In genomic region chr11:62922653-62923371, GRCh38 we compare ENCODE assay signal across 8 cellular contexts. TPM values are rescaled to one million over a fixed set of nuclear protein-coding genes. Genes with fewer than 3 reads are reported as not detected.
DNase-seq lines count a peak whose midpoint lies in the region; ATAC-seq and TF ChIP-seq lines count a peak whose summit lies in the region.

No MANE protein-coding gene starts in this region.

- H3K27me3 ChIP-seq in PC-3 (ENCODE audit: low read length) = peaks cover 13% of the 10 kb centered on the region
- peaks cover 87% of the 10 kb centered on the region for H3K27me3 ChIP-seq in skeletal muscle satellite cell (ENCODE audit: control insufficient read depth, insufficient read depth, low read length)
- H3K27me3 ChIP-seq in gastrocnemius medialis = peaks cover 43 to 64% (median 62%) of the 10 kb centered on the region in 3 donors

- TF ChIP-seq CTCF in PC-3 (conservative IDR thresholded peaks at IDR 0.05; ENCODE audit: low read depth, low read length) = peak; percentile 45
- TF ChIP-seq CTCF in gastrocnemius medialis (IDR thresholded peaks at IDR 0.05 in 4 of 5, conservative IDR thresholded peaks at IDR 0.05 in 1 of 5) = peak in 2 of 5 experiments; percentile 15 to 21

- intact Hi-C loops in PC-3 (cut with micrococcal nuclease) (no loop called here), gastrocnemius medialis (cut with DNase I; ENCODE audit: low total_unique reads) (no loop called here)

- DNase-seq in PC-3 = no peak
- peak; percentile 72 for DNase-seq in ecto neural progenitor cell (ENCODE audit: low spot score)
- DNase-seq in NCI-H146 (lab: John Stamatoyannopoulos, UW) = no peak
- DNase-seq in GF-D8 (lab: John Stamatoyannopoulos, UW) = no peak
- no peak for DNase-seq in gastrocnemius medialis

- no peak overlapping the region for H2AFZ ChIP-seq in PC-3 (ENCODE audit: low read length)

- ATAC-seq in PC-3 = no peak
- no peak for ATAC-seq in HG02642 (IDR thresholded peaks at IDR 0.05; ENCODE audit: poor library complexity, unreplicated experiment)
- no peak for ATAC-seq in gastrocnemius medialis

- TF ChIP-seq POLR2A in gastrocnemius medialis (IDR thresholded peaks at IDR 0.05) = no peak

- H3K79me2 ChIP-seq in PC-3 (ENCODE audit: low read length) = no peaks in the 10 kb centered on the region

- H3K36me3 ChIP-seq in ES-I3 (ENCODE audit: insufficient read depth, low read length) = no peaks in the 10 kb centered on the region
- no peaks in the 10 kb centered on the region for H3K36me3 ChIP-seq in PC-3 (ENCODE audit: low read depth, low read length)
- H3K36me3 ChIP-seq in skeletal muscle satellite cell (ENCODE audit: insufficient read depth, low read length) = no peaks in the 10 kb centered on the region
- no peaks in the 10 kb centered on the region for H3K36me3 ChIP-seq in gastrocnemius medialis

- H3K27ac ChIP-seq in PC-3 (ENCODE audit: low read length) (no peak overlapping the region), gastrocnemius medialis (no peak overlapping the region)

- no peaks in the 10 kb centered on the region for H3K9me2 ChIP-seq in PC-3 (replicated peaks; ENCODE audit: low read length)

- in situ Hi-C loops in gastrocnemius medialis (cut with MboI; ENCODE audit: low sequenced_read_pairs in 4 of 4) = no loop called here

- H3K4me2 ChIP-seq in PC-3 (ENCODE audit: low read length) (no peak overlapping the region), skeletal muscle satellite cell (ENCODE audit: low read length) (peak overlapping the region; percentile 73)

- POLR2A ChIA-PET in PC-3 (lab: Charles Lee; ENCODE audit: unreplicated experiment) = no interaction called here

- H3K9me3 ChIP-seq in ES-I3 (ENCODE audit: control insufficient read depth, insufficient read depth, low read length) (no peaks in the 10 kb centered on the region), PC-3 (ENCODE audit: low read length) (no peaks in the 10 kb centered on the region), skeletal muscle satellite cell (replicated peaks; ENCODE audit: low read length) (no peaks in the 10 kb centered on the region), gastrocnemius medialis (no peaks in the 10 kb centered on the region)

- H3F3A ChIP-seq in PC-3 (ENCODE audit: low read length, unreplicated experiment) = no peaks in the 10 kb centered on the region

- CTCF ChIA-PET in PC-3 (lab: Charles Lee) = no interaction called here

- H3K4me3 ChIP-seq in PC-3 (ENCODE audit: low read length) (no peak overlapping the region), skeletal muscle satellite cell (ENCODE audit: low read length) (no peak overlapping the region), gastrocnemius medialis (no peak overlapping the region)

- H4K20me1 ChIP-seq in PC-3 (ENCODE audit: low read length) = no peaks in the 10 kb centered on the region

- H3K9ac ChIP-seq in ES-I3 (ENCODE audit: low read depth, low read length) (peak overlapping the region; percentile 60; the same call in 1 of the 2 replicates), PC-3 (ENCODE audit: low read length) (no peak overlapping the region), skeletal muscle satellite cell (ENCODE audit: low read depth, low read length) (no peak overlapping the region)

- BruUV-seq in PC-3 (replicated peaks; lab: Mats Ljungman, UMichigan) = no TSS peak

- H3K4me1 ChIP-seq in ES-I3 (ENCODE audit: insufficient read depth, low read length) = peaks cover 9% of the 10 kb centered on the region
- H3K4me1 ChIP-seq in PC-3 (ENCODE audit: insufficient read depth, low read length) = no peaks in the 10 kb centered on the region; the same call in 1 of the 2 replicates
- H3K4me1 ChIP-seq in skeletal muscle satellite cell (ENCODE audit: control insufficient read depth, insufficient read depth, low read length) = peaks cover 22% of the 10 kb centered on the region
- peaks cover 11 to 19% of the 10 kb centered on the region in 2 donors for H3K4me1 ChIP-seq in gastrocnemius medialis

RNA-seq across cellular contexts. Expression of gene CHRM1, which starts 1.6 kb away (rescaled TPM):
- total RNA-seq in PC-3 (2014; rRNA removed) = not detected in 2 replicates
- not detected in 2 replicates for total RNA-seq in skeletal muscle satellite cell (2012; rRNA removed)
- total RNA-seq in gastrocnemius medialis = not detected

RNA-seq across cellular contexts. Expression of gene SLC3A2, which starts 42.1 kb away (rescaled TPM):
- total RNA-seq in PC-3 (2014; rRNA removed) (243 and 304 TPM in 2 replicates), gastrocnemius medialis (100 to 1,000 TPM; 158 to 278 (median 189) TPM)
- 141 and 185 TPM in 2 replicates for total RNA-seq in skeletal muscle satellite cell (2012; rRNA removed)
